Comparison of ENCODE assay signal across 8 cellular contexts in genomic region chr17:78359936-78360370, GRCh38. TPM values are rescaled to one million over a fixed set of nuclear protein-coding genes. Genes with fewer than 3 reads are reported as not detected.
DNase-seq lines count a peak whose midpoint lies in the region; ATAC-seq lines count a peak whose summit lies in the region.

TSS of gene SOCS3 (minus strand) at chr17:78360077. CDS start at chr17:78359095, 982 bp downstream.

- peak within 1 kb of the TSS; percentile 94 for H3K27ac Mint-ChIP-seq in activated CD4-positive, alpha-beta T cell treated with anti-CD3 and anti-CD28 coated beads, Interleukin-2, amount 10 ng/mL, durations not matched to agents 24 days and 14 days

- intact Hi-C loops in activated CD4-positive, alpha-beta T cell treated with anti-CD3 and anti-CD28 coated beads, Interleukin-2, amount 10 ng/mL, durations not matched to agents 24 days and 14 days (cut with micrococcal nuclease), result loop anchor here (1.0 to 5.0 kb wide), 7 partner anchors 18 to 898 kb away; partner anchors contain the start of genes PGS1 and TMC6

- H3K9me3 Mint-ChIP-seq in activated CD4-positive, alpha-beta T cell treated with anti-CD3 and anti-CD28 coated beads, Interleukin-2, amount 10 ng/mL, durations not matched to agents 24 days and 14 days, result no peaks in the 10 kb centered on the region

- peak within 1 kb of the TSS; percentile 92 for H3K4me3 Mint-ChIP-seq in activated CD4-positive, alpha-beta T cell treated with anti-CD3 and anti-CD28 coated beads, Interleukin-2, amount 10 ng/mL, durations not matched to agents 24 days and 14 days

- no peaks in the 10 kb centered on the region for H3K27me3 ChIP-seq in layer of hippocampus (ENCODE audit: control insufficient read depth, insufficient read depth, low read length)

- peaks cover 41% of the 10 kb centered on the region for H3K4me1 Mint-ChIP-seq in activated CD4-positive, alpha-beta T cell treated with anti-CD3 and anti-CD28 coated beads, Interleukin-2, amount 10 ng/mL, durations not matched to agents 24 days and 14 days

- peaks cover 39% of the 10 kb centered on the region for H3K36me3 Mint-ChIP-seq in activated CD4-positive, alpha-beta T cell treated with anti-CD3 and anti-CD28 coated beads, Interleukin-2, amount 10 ng/mL, durations not matched to agents 24 days and 14 days (ENCODE audit: low read depth)

- peak; percentile 33 for ATAC-seq in GM18502 (IDR thresholded peaks at IDR 0.05; ENCODE audit: poor library complexity, unreplicated experiment)
- ATAC-seq in HG03280 (IDR thresholded peaks at IDR 0.05; ENCODE audit: unreplicated experiment), result peak; percentile 42
- no peak for ATAC-seq in GM21447 (IDR thresholded peaks at IDR 0.05; ENCODE audit: unreplicated experiment)

- no peaks in the 10 kb centered on the region for H3K27me3 Mint-ChIP-seq in activated CD4-positive, alpha-beta T cell treated with anti-CD3 and anti-CD28 coated beads, Interleukin-2, amount 10 ng/mL, durations not matched to agents 24 days and 14 days

- peak within 1 kb of the TSS; percentile 60 for H3K27ac ChIP-seq in cingulate gyrus (ENCODE audit: low read depth, low read length)
- peak within 1 kb of the TSS; percentile 77 for H3K27ac ChIP-seq in layer of hippocampus (ENCODE audit: low read depth, low read length)

- peak; percentile 84 to 86 for DNase-seq in NCI-H524 (lab: John Stamatoyannopoulos, UW)
- DNase-seq in activated CD4-positive, alpha-beta T cell treated with anti-CD3 and anti-CD28 coated beads, Interleukin-2, amount 10 ng/mL, durations not matched to agents 24 days and 14 days, result peak; percentile 99
- peak; percentile 94 to 96 for DNase-seq in stimulated activated CD4-positive, alpha-beta T cell treated with anti-CD3 and anti-CD28 coated beads, Interleukin-1b, Interleukin-23, amount 100 ng/mL, for 1 hour (ENCODE audit: low read depth in 2 of 2)

RNA-seq across cellular contexts. Expression of gene SOCS3, which starts in this region (rescaled TPM):
- 78.3 and 81.5 TPM in 2 replicates for total RNA-seq in activated CD4-positive, alpha-beta T cell treated with anti-CD3 and anti-CD28 coated beads, Interleukin-2, amount 10 ng/mL, durations not matched to agents 24 days and 14 days
